Comparison of ENCODE assay signal across 22 cellular contexts in genomic region chr1:76463278-76463677, GRCh38.
A peak's percentile ranks its signal among the peaks of the same experiment; 100 is the strongest.
DNase-seq lines count a peak whose midpoint lies in the region; ATAC-seq lines count a peak whose summit lies in the region.
"Had no signal": no experiment of that assay in that cellular context is flagged by ENCODE, and none has a peak within 500 bp of the region (broad histone marks: within the 10 kb centered on the region; RNA-seq: fewer than 3 reads in every experiment).

No MANE protein-coding gene starts in this region.

- H3K27me3 Mint-ChIP-seq in immature natural killer cell (ENCODE audit: low read depth in 3 of 3) = no peaks in the 10 kb centered on the region
- H3K27me3 Mint-ChIP-seq: activated CD4-positive, alpha-beta T cell treated with anti-CD3 and anti-CD28 coated beads, Interleukin-2, amount 10 ng/mL, durations not matched to agents 24 days and 14 days; activated CD8-positive, alpha-beta memory T cell treated with anti-CD3 and anti-CD28 coated beads, Interleukin-2, amount 10 ng/mL, durations not matched to agents 7 days and 5 days; naive thymus-derived CD8-positive, alpha-beta T cell had no signal

- H3K27ac Mint-ChIP-seq in stimulated activated effector memory CD8-positive, alpha-beta T cell treated with anti-CD3 and anti-CD28 coated beads, Interleukin-12 subunit alpha, Interleukin-12 subunit beta, amount 100 ng/mL, for 72 hours = no peak overlapping the region
- H3K27ac Mint-ChIP-seq in immature natural killer cell = no peak overlapping the region
- H3K27ac Mint-ChIP-seq: activated CD4-positive, alpha-beta T cell treated with anti-CD3 and anti-CD28 coated beads, Interleukin-2, amount 10 ng/mL, durations not matched to agents 24 days and 14 days; activated CD8-positive, alpha-beta memory T cell treated with anti-CD3 and anti-CD28 coated beads, Interleukin-2, amount 10 ng/mL, durations not matched to agents 7 days and 5 days; activated T-helper 1 cell treated with anti-CD3 and anti-CD28 coated beads, Interleukin-12 subunit alpha, Interleukin-12 subunit beta, Interleukin-2, Interleukin-4 antibody, amounts not matched to agents 30 ng/mL and 10 ng/mL and 1 ng/mL, durations not matched to agents 14 hours and 24 hours and 36 hours; naive thymus-derived CD8-positive, alpha-beta T cell had no signal

- no peaks in the 10 kb centered on the region for H3K9me3 Mint-ChIP-seq in stimulated activated effector memory CD8-positive, alpha-beta T cell treated with anti-CD3 and anti-CD28 coated beads, Interleukin-12 subunit alpha, Interleukin-12 subunit beta, amount 100 ng/mL, for 72 hours
- peaks cover 0 to 10% (median 5%) of the 10 kb centered on the region in 6 donors for H3K9me3 Mint-ChIP-seq in immature natural killer cell
- H3K9me3 Mint-ChIP-seq: activated CD4-positive, alpha-beta T cell treated with anti-CD3 and anti-CD28 coated beads, Interleukin-2, amount 10 ng/mL, durations not matched to agents 24 days and 14 days; activated T-helper 1 cell treated with anti-CD3 and anti-CD28 coated beads, Interleukin-12 subunit alpha, Interleukin-12 subunit beta, Interleukin-2, Interleukin-4 antibody, amounts not matched to agents 30 ng/mL and 10 ng/mL and 1 ng/mL, durations not matched to agents 14 hours and 24 hours and 36 hours had no signal

- ATAC-seq in GM18867 (IDR thresholded peaks at IDR 0.05; ENCODE audit: unreplicated experiment) (peak; percentile 44), HG02798 (IDR thresholded peaks at IDR 0.05; ENCODE audit: poor library complexity, unreplicated experiment) (peak; percentile 48), HG03565 (IDR thresholded peaks at IDR 0.05; ENCODE audit: unreplicated experiment) (peak; percentile 61)
- peak; percentile 59 for ATAC-seq in stimulated activated effector memory CD8-positive, alpha-beta T cell treated with anti-CD3 and anti-CD28 coated beads, Interleukin-12 subunit alpha, Interleukin-12 subunit beta, amount 100 ng/mL, for 72 hours
- ATAC-seq: activated CD8-positive, alpha-beta memory T cell treated with anti-CD3 and anti-CD28 coated beads, Interleukin-2, amount 10 ng/mL, durations not matched to agents 7 days and 5 days; naive thymus-derived CD8-positive, alpha-beta T cell had no signal

- no peak for DNase-seq in stimulated activated effector memory CD8-positive, alpha-beta T cell treated with anti-CD3 and anti-CD28 coated beads, Interleukin-12 subunit alpha, Interleukin-12 subunit beta, amount 100 ng/mL, for 72 hours (ENCODE audit: low spot score in 2 of 2)
- DNase-seq in NCI-H2227 (lab: John Stamatoyannopoulos, UW; ENCODE audit: unreplicated experiment) = no peak
- no peak for DNase-seq in immature natural killer cell
- DNase-seq in effector CD8-positive, alpha-beta T cell (lab: John Stamatoyannopoulos, UW) = no peak
- DNase-seq: activated CD4-positive, alpha-beta T cell treated with anti-CD3 and anti-CD28 coated beads, Interleukin-2, amount 10 ng/mL, durations not matched to agents 24 days and 14 days; activated CD8-positive, alpha-beta memory T cell treated with anti-CD3 and anti-CD28 coated beads, Interleukin-2, amount 10 ng/mL, durations not matched to agents 7 days and 5 days; aorta; HCEC 1CT; IMR-90; islet precursor cell; midbrain; naive thymus-derived CD8-positive, alpha-beta T cell; NCI-H1092 treated with DMSO at 0.1 percent for 48 hours; NCI-H187 treated with DMSO at 0.1 percent for 48 hours; NCI-H774; stimulated activated CD4-positive, alpha-beta T cell treated with anti-CD3 and anti-CD28 coated beads, Interleukin-2, amount 100 ng/mL, for 24 hours; uterus had no signal

- no peak overlapping the region for H3K4me3 Mint-ChIP-seq in stimulated activated effector memory CD8-positive, alpha-beta T cell treated with anti-CD3 and anti-CD28 coated beads, Interleukin-12 subunit alpha, Interleukin-12 subunit beta, amount 100 ng/mL, for 72 hours
- H3K4me3 Mint-ChIP-seq in immature natural killer cell = no peak overlapping the region
- H3K4me3 Mint-ChIP-seq: activated CD4-positive, alpha-beta T cell treated with anti-CD3 and anti-CD28 coated beads, Interleukin-2, amount 10 ng/mL, durations not matched to agents 24 days and 14 days; activated CD8-positive, alpha-beta memory T cell treated with anti-CD3 and anti-CD28 coated beads, Interleukin-2, amount 10 ng/mL, durations not matched to agents 7 days and 5 days; activated T-helper 1 cell treated with anti-CD3 and anti-CD28 coated beads, Interleukin-12 subunit alpha, Interleukin-12 subunit beta, Interleukin-2, Interleukin-4 antibody, amounts not matched to agents 30 ng/mL and 10 ng/mL and 1 ng/mL, durations not matched to agents 14 hours and 24 hours and 36 hours; naive thymus-derived CD8-positive, alpha-beta T cell had no signal

- no peaks in the 10 kb centered on the region for H3K4me1 Mint-ChIP-seq in stimulated activated effector memory CD8-positive, alpha-beta T cell treated with anti-CD3 and anti-CD28 coated beads, Interleukin-12 subunit alpha, Interleukin-12 subunit beta, amount 100 ng/mL, for 72 hours
- H3K4me1 Mint-ChIP-seq in immature natural killer cell = no peaks in the 10 kb centered on the region
- H3K4me1 Mint-ChIP-seq: activated CD4-positive, alpha-beta T cell treated with anti-CD3 and anti-CD28 coated beads, Interleukin-2, amount 10 ng/mL, durations not matched to agents 24 days and 14 days had no signal

- H3K36me3 Mint-ChIP-seq in stimulated activated effector memory CD8-positive, alpha-beta T cell treated with anti-CD3 and anti-CD28 coated beads, Interleukin-12 subunit alpha, Interleukin-12 subunit beta, amount 100 ng/mL, for 72 hours = no peaks in the 10 kb centered on the region
- peaks cover 0 to 4% (median 0%) of the 10 kb centered on the region in 3 donors for H3K36me3 Mint-ChIP-seq in immature natural killer cell
- H3K36me3 Mint-ChIP-seq: activated CD8-positive, alpha-beta memory T cell treated with anti-CD3 and anti-CD28 coated beads, Interleukin-2, amount 10 ng/mL, durations not matched to agents 7 days and 5 days; activated naive CD4-positive, alpha-beta T cell treated with anti-CD3 and anti-CD28 coated beads, Interleukin-2, amount 50 U/mL, for 72 hours had no signal
